In genomic region chr1:204468206-204468605, GRCh38 we compare ENCODE assay signal across 21 cellular contexts. TPM values are rescaled to one million over a fixed set of nuclear protein-coding genes. Genes with fewer than 3 reads are reported as not detected.
DNase-seq lines count a peak whose midpoint lies in the region; ATAC-seq and TF ChIP-seq lines count a peak whose summit lies in the region.
"Had no signal": no experiment of that assay in that cellular context is flagged by ENCODE, and none has a peak within 500 bp of the region (broad histone marks: within the 10 kb centered on the region; RNA-seq: fewer than 3 reads in every experiment).

No MANE protein-coding gene starts in this region.

- H3K4me1 ChIP-seq in right cardiac atrium (ENCODE audit: control insufficient read depth, insufficient read depth, low read length) (peaks cover 41% of the 10 kb centered on the region), psoas muscle (peaks cover 59% of the 10 kb centered on the region)

- H3K27ac ChIP-seq in angular gyrus (ENCODE audit: low read depth, low read length) (peak overlapping the region; percentile 95), right cardiac atrium (ENCODE audit: low read length) (peak overlapping the region; percentile 48), psoas muscle (peak overlapping the region; percentile 23), WERI-Rb-1 (no peak overlapping the region)

- ATAC-seq in right cardiac atrium (no peak), psoas muscle (no peak), GM18511 (IDR thresholded peaks at IDR 0.05; ENCODE audit: unreplicated experiment) (no peak)
- ATAC-seq: GM12878, mucosa of descending colon, sciatic nerve had no signal

- H3K4me3 ChIP-seq in right cardiac atrium (ENCODE audit: low read length) (no peak overlapping the region), psoas muscle (no peak overlapping the region), WERI-Rb-1 (ENCODE audit: low read depth, low read length) (no peak overlapping the region)
- H3K4me3 ChIP-seq: coronary artery, GM12878, mucosa of descending colon had no signal

- peak; percentile 88 for DNase-seq in Ammon's horn (ENCODE audit: low spot score)
- no peak for DNase-seq in right cardiac atrium
- DNase-seq in psoas muscle: peak in 1 of 2 donors; percentile 26
- DNase-seq in WERI-Rb-1: no peak
- no peak for DNase-seq in NCI-H128 (lab: John Stamatoyannopoulos, UW; ENCODE audit: unreplicated experiment)
- DNase-seq in NCI-H526 treated with DMSO at 0.1 percent for 48 hours (lab: John Stamatoyannopoulos, UW): no peak
- DNase-seq: activated B cell treated with CpG ODN at 0.5 μM for 24 hours; activated CD4-positive, alpha-beta memory T cell treated with anti-CD3 and anti-CD28 coated beads, Interleukin-2, amount 10 ng/mL, durations not matched to agents 7 days and 5 days; activated naive CD4-positive, alpha-beta T cell treated with Interleukin-2 at 50 U/mL for 16 hours; aorta; CD4-positive, alpha-beta T cell; kidney glomerular epithelial cell; NCI-H1105; OCI-M1; SIG-M5 had no signal

- H3K36me3 ChIP-seq in psoas muscle (ENCODE audit: insufficient read depth in 1 of 2, low read depth in 1 of 2): peaks cover 0 to 7% of the 10 kb centered on the region in 2 donors
- H3K36me3 ChIP-seq in WERI-Rb-1: no peaks in the 10 kb centered on the region

- 80% methylated on average over 10 of the region's 10 CpGs for WGBS in right cardiac atrium
- WGBS in psoas muscle, 3 donors: 61 to 68% (median 64%) methylated on average over 10 of the region's 10 CpGs

- no peaks in the 10 kb centered on the region for H3K9me3 ChIP-seq in right cardiac atrium (ENCODE audit: control insufficient read depth, low read length)
- H3K9me3 ChIP-seq in psoas muscle: no peaks in the 10 kb centered on the region
- peaks cover 8% of the 10 kb centered on the region for H3K9me3 ChIP-seq in WERI-Rb-1 (ENCODE audit: severe bottlenecking)
- H3K9me3 ChIP-seq: mucosa of descending colon had no signal

- intact Hi-C loops in right cardiac atrium (cut with DNase I): no loop called here
- intact Hi-C loops in psoas muscle (cut with DNase I): no loop called here

- TF ChIP-seq CTCF in psoas muscle (IDR thresholded peaks at IDR 0.05) (no peak), WERI-Rb-1 (IDR thresholded peaks at IDR 0.05; ENCODE audit: low read depth, low read length) (no peak)

- no peaks in the 10 kb centered on the region for H3K27me3 ChIP-seq in right cardiac atrium (ENCODE audit: control insufficient read depth, insufficient read depth)
- H3K27me3 ChIP-seq in psoas muscle (ENCODE audit: insufficient read depth in 3 of 3, low read length in 2 of 3): no peaks in the 10 kb centered on the region
- H3K27me3 ChIP-seq in WERI-Rb-1 (ENCODE audit: insufficient read depth, low read depth, severe bottlenecking): no peaks in the 10 kb centered on the region

RNA-seq across cellular contexts. Expression of gene PIK3C2B, which starts 26.4 kb away (rescaled TPM):
- 10 to 100 TPM; 24.9 to 32.7 (median 29.0) TPM for total RNA-seq in right cardiac atrium
- polyA plus RNA-seq in right cardiac atrium: 13.3 TPM
- 10 to 100 TPM in 3 of 4 donors, 1 to 10 TPM in 1; 8.2 to 20.9 (median 13.9) TPM for total RNA-seq in psoas muscle
- 1 to 10 TPM; 1.9 to 3.9 (median 1.9) TPM for polyA plus RNA-seq in psoas muscle

RNA-seq across cellular contexts. Expression of gene MDM4, which starts 48.0 kb away (rescaled TPM):
- total RNA-seq in right cardiac atrium (10 to 100 TPM; 29.9 to 48.2 (median 34.9) TPM), psoas muscle (10 to 100 TPM; 33.4 to 67.0 (median 41.1) TPM)
- polyA plus RNA-seq in right cardiac atrium (10.5 TPM), psoas muscle (1 to 10 TPM; 5.0 to 8.3 (median 6.5) TPM)

RNA-seq across cellular contexts. Expression of gene PPP1R15B, which starts 56.6 kb away (rescaled TPM):
- total RNA-seq in right cardiac atrium (10 to 100 TPM; 20.0 to 36.3 (median 23.9) TPM), psoas muscle (10 to 100 TPM; 15.5 to 35.2 (median 26.0) TPM)
- polyA plus RNA-seq in right cardiac atrium (14.2 TPM), psoas muscle (10 to 100 TPM; 12.2 to 23.9 (median 12.9) TPM)
